1 cellular context compared by ENCODE assay signal in the genomic region with DNA sequence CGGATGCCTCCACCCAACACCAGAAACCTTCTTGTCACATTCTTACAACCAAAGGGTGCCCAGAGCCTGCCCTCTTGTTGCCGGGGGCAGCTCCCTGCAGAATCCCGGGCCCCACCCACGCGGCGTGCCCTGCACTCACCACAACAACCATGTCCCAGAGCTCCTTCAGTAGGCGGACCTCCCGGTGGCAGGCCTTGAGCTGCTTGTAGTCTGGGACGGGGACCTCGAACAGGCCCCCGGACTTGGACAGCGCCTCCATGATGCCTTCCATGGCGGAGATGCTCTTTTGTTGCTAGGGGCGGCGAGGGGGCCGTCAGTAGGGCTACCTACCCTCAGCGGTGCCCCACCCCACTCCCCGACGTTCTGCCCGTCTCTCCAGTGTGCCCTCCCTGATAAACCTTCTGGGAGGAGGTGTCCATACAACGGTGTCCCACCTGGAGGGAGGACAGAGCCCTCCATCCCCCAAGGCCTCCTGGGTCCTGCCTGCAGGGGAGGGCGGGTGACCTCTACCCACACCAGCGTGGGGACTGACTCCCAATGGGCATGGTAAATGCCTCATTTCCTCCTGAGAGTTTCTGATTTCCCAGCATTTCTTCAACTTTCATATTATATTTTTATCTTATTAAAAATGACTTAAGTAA.
TF ChIP-seq lines count a peak whose summit lies in the region.

No MANE protein-coding gene starts in this region.

TF ChIP-seq in A549, 52 proteins besides CTCF, POLR2A, EP300 and RAD21 (continued from another document):
- TF ChIP-seq, protein P1, sequence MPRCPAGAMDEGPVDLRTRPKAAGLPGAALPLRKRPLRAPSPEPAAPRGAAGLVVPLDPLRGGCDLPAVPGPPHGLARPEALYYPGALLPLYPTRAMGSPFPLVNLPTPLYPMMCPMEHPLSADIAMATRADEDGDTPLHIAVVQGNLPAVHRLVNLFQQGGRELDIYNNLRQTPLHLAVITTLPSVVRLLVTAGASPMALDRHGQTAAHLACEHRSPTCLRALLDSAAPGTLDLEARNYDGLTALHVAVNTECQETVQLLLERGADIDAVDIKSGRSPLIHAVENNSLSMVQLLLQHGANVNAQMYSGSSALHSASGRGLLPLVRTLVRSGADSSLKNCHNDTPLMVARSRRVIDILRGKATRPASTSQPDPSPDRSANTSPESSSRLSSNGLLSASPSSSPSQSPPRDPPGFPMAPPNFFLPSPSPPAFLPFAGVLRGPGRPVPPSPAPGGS (IDR thresholded peaks at IDR 0.05), result no peak
- no peak for TF ChIP-seq FOSB (CRISPR knock-in tag; IDR thresholded peaks at IDR 0.05)
